ENCODE assay signal across 9 cellular contexts in genomic region chr10:100562806-100563293, GRCh38. TPM values are rescaled to one million over a fixed set of nuclear protein-coding genes. Genes with fewer than 3 reads are reported as not detected.
DNase-seq lines count a peak whose midpoint lies in the region; TF ChIP-seq lines count a peak whose summit lies in the region.
"Had no signal": no experiment of that assay in that cellular context is flagged by ENCODE, and none has a peak within 500 bp of the region (broad histone marks: within the 10 kb centered on the region; RNA-seq: fewer than 3 reads in every experiment).

No MANE protein-coding gene starts in this region.

- peak overlapping the region; percentile 38 for H3K27ac Mint-ChIP-seq in activated CD4-positive, alpha-beta T cell treated with anti-CD3 and anti-CD28 coated beads, Interleukin-2, amount 10 ng/mL, durations not matched to agents 24 days and 14 days
- H3K27ac Mint-ChIP-seq in activated naive CD8-positive, alpha-beta T cell treated with anti-CD3 and anti-CD28 coated beads for 36 hours: peak overlapping the region; percentile 13
- H3K27ac Mint-ChIP-seq in immature natural killer cell (peak overlapping the region in 1 of 6 donors; percentile 67), type B pancreatic cell (no peak overlapping the region)

- peaks cover 15% of the 10 kb centered on the region for H3K36me3 Mint-ChIP-seq in activated CD4-positive, alpha-beta T cell treated with anti-CD3 and anti-CD28 coated beads, Interleukin-2, amount 10 ng/mL, durations not matched to agents 24 days and 14 days (ENCODE audit: low read depth)
- H3K36me3 Mint-ChIP-seq in activated naive CD8-positive, alpha-beta T cell treated with anti-CD3 and anti-CD28 coated beads for 36 hours: peaks cover 3% of the 10 kb centered on the region
- H3K36me3 Mint-ChIP-seq in immature natural killer cell: peaks cover 6 to 13% (median 12%) of the 10 kb centered on the region in 3 donors
- peaks cover 3% of the 10 kb centered on the region for H3K36me3 Mint-ChIP-seq in type B pancreatic cell
- H3K36me3 Mint-ChIP-seq: brain had no signal

- no peak for DNase-seq in activated CD4-positive, alpha-beta T cell treated with anti-CD3 and anti-CD28 coated beads, Interleukin-2, amount 10 ng/mL, durations not matched to agents 24 days and 14 days
- no peak for DNase-seq in activated CD4-positive, alpha-beta T cell treated with anti-CD3 and anti-CD28 coated beads for 1 hour
- DNase-seq in M059J (ENCODE audit: low read depth) (peak; percentile 43), immature natural killer cell (no peak), type B pancreatic cell (ENCODE audit: extremely low spot score, unreplicated experiment) (no peak), NCI-H510A (lab: John Stamatoyannopoulos, UW) (no peak), NCI-H187 (lab: John Stamatoyannopoulos, UW) (no peak)
- no peak for DNase-seq in activated naive CD8-positive, alpha-beta T cell treated with anti-CD3 and anti-CD28 coated beads for 36 hours

- H3K4me3 Mint-ChIP-seq in activated CD4-positive, alpha-beta T cell treated with anti-CD3 and anti-CD28 coated beads, Interleukin-2, amount 10 ng/mL, durations not matched to agents 24 days and 14 days: peak overlapping the region; percentile 34
- no peak overlapping the region for H3K4me3 Mint-ChIP-seq in activated naive CD8-positive, alpha-beta T cell treated with anti-CD3 and anti-CD28 coated beads for 36 hours
- H3K4me3 Mint-ChIP-seq in immature natural killer cell: peak overlapping the region; percentile 22 to 54 (median 43)
- no peak overlapping the region for H3K4me3 Mint-ChIP-seq in type B pancreatic cell

- H3K4me1 Mint-ChIP-seq in activated CD4-positive, alpha-beta T cell treated with anti-CD3 and anti-CD28 coated beads, Interleukin-2, amount 10 ng/mL, durations not matched to agents 24 days and 14 days: peaks cover 12% of the 10 kb centered on the region
- H3K4me1 Mint-ChIP-seq in activated naive CD8-positive, alpha-beta T cell treated with anti-CD3 and anti-CD28 coated beads for 36 hours: peaks cover 7% of the 10 kb centered on the region
- H3K4me1 Mint-ChIP-seq in immature natural killer cell: peaks cover 18 to 24% of the 10 kb centered on the region in 2 donors
- H3K4me1 Mint-ChIP-seq in type B pancreatic cell (ENCODE audit: unreplicated experiment): no peaks in the 10 kb centered on the region
- H3K4me1 Mint-ChIP-seq: brain had no signal

- TF ChIP-seq CTCF in type B pancreatic cell (conservative IDR thresholded peaks at IDR 0.05): peak; percentile 50

- intact Hi-C loops in activated CD4-positive, alpha-beta T cell treated with anti-CD3 and anti-CD28 coated beads, Interleukin-2, amount 10 ng/mL, durations not matched to agents 24 days and 14 days (cut with micrococcal nuclease): loop anchor here (1.0 to 10.0 kb wide), 3 partner anchors 92 to 314 kb away; no protein-coding TSS in a partner anchor

- H3K27me3 Mint-ChIP-seq in activated CD4-positive, alpha-beta T cell treated with anti-CD3 and anti-CD28 coated beads, Interleukin-2, amount 10 ng/mL, durations not matched to agents 24 days and 14 days: peaks cover 24% of the 10 kb centered on the region
- peaks cover 60% of the 10 kb centered on the region for H3K27me3 Mint-ChIP-seq in activated naive CD8-positive, alpha-beta T cell treated with anti-CD3 and anti-CD28 coated beads for 36 hours
- peaks cover 4 to 20% (median 6%) of the 10 kb centered on the region in 3 donors for H3K27me3 Mint-ChIP-seq in immature natural killer cell (ENCODE audit: low read depth in 3 of 3)
- peaks cover 25% of the 10 kb centered on the region for H3K27me3 Mint-ChIP-seq in type B pancreatic cell

- H3K9me3 Mint-ChIP-seq in activated CD4-positive, alpha-beta T cell treated with anti-CD3 and anti-CD28 coated beads, Interleukin-2, amount 10 ng/mL, durations not matched to agents 24 days and 14 days: no peaks in the 10 kb centered on the region
- no peaks in the 10 kb centered on the region for H3K9me3 Mint-ChIP-seq in activated naive CD8-positive, alpha-beta T cell treated with anti-CD3 and anti-CD28 coated beads for 36 hours
- no peaks in the 10 kb centered on the region for H3K9me3 Mint-ChIP-seq in immature natural killer cell
- H3K9me3 Mint-ChIP-seq in type B pancreatic cell: no peaks in the 10 kb centered on the region

RNA-seq across cellular contexts. Expression of gene HIF1AN, which starts 27.1 kb away (rescaled TPM):
- total RNA-seq in activated CD4-positive, alpha-beta T cell treated with anti-CD3 and anti-CD28 coated beads, Interleukin-2, amount 10 ng/mL, durations not matched to agents 24 days and 14 days: 47.4 and 51.3 TPM in 2 replicates
- 5.4 and 8.0 TPM in 2 replicates for total RNA-seq in M059J (2014; rRNA removed; shearing (Covaris generic))
- total RNA-seq in activated naive CD8-positive, alpha-beta T cell treated with anti-CD3 and anti-CD28 coated beads for 36 hours: 10 to 100 TPM; 39.0 to 42.1 TPM
- polyA plus RNA-seq in immature natural killer cell: 10 to 100 TPM; 26.0 to 41.2 (median 33.3) TPM
- total RNA-seq in type B pancreatic cell (ENCODE audit: low replicate concordance): 53.2 and 62.9 TPM in 2 replicates

RNA-seq across cellular contexts. Expression of gene NDUFB8, which starts 33.2 kb away (rescaled TPM):
- total RNA-seq in activated CD4-positive, alpha-beta T cell treated with anti-CD3 and anti-CD28 coated beads, Interleukin-2, amount 10 ng/mL, durations not matched to agents 24 days and 14 days: 323 TPM in 2 replicates
- 184 and 205 TPM in 2 replicates for total RNA-seq in M059J (2014; rRNA removed; shearing (Covaris generic))
- 100 to 1,000 TPM; 311 to 324 TPM for total RNA-seq in activated naive CD8-positive, alpha-beta T cell treated with anti-CD3 and anti-CD28 coated beads for 36 hours
- 100 to 1,000 TPM; 419 to 713 (median 668) TPM for polyA plus RNA-seq in immature natural killer cell
- total RNA-seq in type B pancreatic cell (ENCODE audit: low replicate concordance): 195 and 196 TPM in 2 replicates

RNA-seq across cellular contexts. Expression of gene SEC31B, which starts 43.2 kb away (rescaled TPM):
- total RNA-seq in activated CD4-positive, alpha-beta T cell treated with anti-CD3 and anti-CD28 coated beads, Interleukin-2, amount 10 ng/mL, durations not matched to agents 24 days and 14 days: 54.2 and 57.0 TPM in 2 replicates
- 0.34 and 1.0 TPM in 2 replicates for total RNA-seq in M059J (2014; rRNA removed; shearing (Covaris generic))
- total RNA-seq in activated naive CD8-positive, alpha-beta T cell treated with anti-CD3 and anti-CD28 coated beads for 36 hours: 10 to 100 TPM; 14.6 to 17.5 TPM
- under 1 TPM in 2 of 3 donors, not detected in 1; 0.18 to 0.57 TPM for polyA plus RNA-seq in immature natural killer cell
- 8.9 and 20.9 TPM in 2 replicates for total RNA-seq in type B pancreatic cell (ENCODE audit: low replicate concordance)

Comparison
In these comparisons a context has a peak if more than half of its experiments do, and no peak if none do; other contexts are left out.
1. H3K4me3 Mint-ChIP-seq: peak in activated CD4-positive, alpha-beta T cell treated with anti-CD3 and anti-CD28 coated beads, Interleukin-2, amount 10 ng/mL, durations not matched to agents 24 days and 14 days (single experiment) and immature natural killer cell (5 of 5); none in activated naive CD8-positive, alpha-beta T cell treated with anti-CD3 and anti-CD28 coated beads for 36 hours (single experiment) and type B pancreatic cell (single experiment).